Comparison of ENCODE assay signal across 1 cellular context in genomic region chr4:48269861-48270515, GRCh38.
TF ChIP-seq lines count a peak whose summit lies in the region.

No MANE protein-coding gene starts in this region.

TF ChIP-seq in HEK293, 187 proteins besides CTCF, POLR2A, EP300 and RAD21 (continued from another document):
- TF ChIP-seq GFI1B (tag by site-specific recombination; IDR thresholded peaks at IDR 0.05), result no peak
- TF ChIP-seq GLIS1 (tag by site-specific recombination; IDR thresholded peaks at IDR 0.05), result peak; percentile 78
- peak; percentile 72 for TF ChIP-seq SP2 (tag by site-specific recombination; IDR thresholded peaks at IDR 0.05)
- TF ChIP-seq IKZF3 (tag by site-specific recombination; IDR thresholded peaks at IDR 0.05), result peak; percentile 36; the same call in 1 of the 2 replicates
- peak; percentile 78; the same call in 1 of the 2 replicates for TF ChIP-seq SCRT1 (tag by site-specific recombination; IDR thresholded peaks at IDR 0.05; ENCODE audit: borderline replicate concordance)
- TF ChIP-seq ZNF501 (tag by site-specific recombination; IDR thresholded peaks at IDR 0.05), result peak; percentile 23; the same call in 1 of the 2 replicates
- TF ChIP-seq ZNF341 (tag by site-specific recombination; IDR thresholded peaks at IDR 0.05; ENCODE audit: low read depth), result peak; percentile 42; the same call in 1 of the 2 replicates
- 0 out of 2 replicates have a peak, but pooled peaks have one; percentile 27 for TF ChIP-seq ZNF629 (tag by site-specific recombination; IDR thresholded peaks at IDR 0.05)
- no peak for TF ChIP-seq ZBTB7A (tag by site-specific recombination; IDR thresholded peaks at IDR 0.05; ENCODE audit: low read depth)
- peak; percentile 26; the same call in 1 of the 2 replicates for TF ChIP-seq KLF1 (tag by site-specific recombination; IDR thresholded peaks at IDR 0.05)
